Comparison of ENCODE assay signal across 24 cellular contexts in genomic region chr7:158043461-158044155, GRCh38.
DNase-seq lines count a peak whose midpoint lies in the region; ATAC-seq and TF ChIP-seq lines count a peak whose summit lies in the region.
"Had no signal": no experiment of that assay in that cellular context is flagged by ENCODE, and none has a peak within 500 bp of the region (broad histone marks: within the 10 kb centered on the region; RNA-seq: fewer than 3 reads in every experiment).

No MANE protein-coding gene starts in this region.

- DNase-seq in DMS153 (lab: John Stamatoyannopoulos, UW): peak; percentile 17
- DNase-seq in NCI-H1105 treated with DMSO at 0.1 percent for 48 hours (lab: John Stamatoyannopoulos, UW): peak; percentile 38
- DNase-seq in astrocyte of the hippocampus (ENCODE audit: low read depth, low spot score): peak; percentile 27
- DNase-seq in posterior vena cava (ENCODE audit: low spot score): peak; percentile 25
- no peak for DNase-seq in NCI-H82 (lab: John Stamatoyannopoulos, UW)
- DNase-seq in MCF 10A (ENCODE audit: unreplicated experiment): no peak
- DNase-seq in medulla oblongata (ENCODE audit: extremely low spot score): no peak
- DNase-seq: activated CD4-positive, alpha-beta T cell treated with anti-CD3 and anti-CD28 coated beads, Interleukin-2, amount 50 U/mL, for 1 hour; activated CD8-positive, alpha-beta memory T cell treated with anti-CD3 and anti-CD28 coated beads, Interleukin-2, amount 10 ng/mL, durations not matched to agents 7 days and 5 days; activated naive CD4-positive, alpha-beta T cell treated with anti-CD3 and anti-CD28 coated beads for 36 hours; activated T-cell treated with anti-CD3 and anti-CD28 coated beads, Interleukin-2, amount 50 U/mL, for 72 hours; Calu3; esophagus squamous epithelium; gastrocnemius medialis; IMR-90; NCI-H2107; NCI-H524 treated with DMSO at 0.1 percent for 48 hours; stimulated activated CD4-positive, alpha-beta T cell treated with anti-CD3 and anti-CD28 coated beads, Interleukin-1b, Interleukin-23, amount 100 ng/mL, for 48 hours; uterus had no signal

- peaks cover 14% of the 10 kb centered on the region for H3K9me3 Mint-ChIP-seq in MCF 10A (ENCODE audit: unreplicated experiment)

- H3K27ac Mint-ChIP-seq in MCF 10A (ENCODE audit: low read depth, unreplicated experiment): no peak overlapping the region
- H3K27ac Mint-ChIP-seq: activated CD8-positive, alpha-beta memory T cell treated with anti-CD3 and anti-CD28 coated beads, Interleukin-2, amount 10 ng/mL, durations not matched to agents 7 days and 5 days; activated naive CD4-positive, alpha-beta T cell treated with anti-CD3 and anti-CD28 coated beads for 36 hours; activated T-cell treated with anti-CD3 and anti-CD28 coated beads, Interleukin-2, amount 50 U/mL, for 72 hours; endodermal cell; progenitor cell of endocrine pancreas; T-helper 2 cell treated with Interferon-gamma antibody and Interleukin-4, amounts not matched to agents 5 μg/mL and 100 μg/mL, for 36 hours had no signal

- no peak overlapping the region for H3K4me3 Mint-ChIP-seq in MCF 10A (ENCODE audit: unreplicated experiment)
- H3K4me3 Mint-ChIP-seq: activated CD8-positive, alpha-beta memory T cell treated with anti-CD3 and anti-CD28 coated beads, Interleukin-2, amount 10 ng/mL, durations not matched to agents 7 days and 5 days; activated naive CD4-positive, alpha-beta T cell treated with anti-CD3 and anti-CD28 coated beads for 36 hours; activated T-cell treated with anti-CD3 and anti-CD28 coated beads, Interleukin-2, amount 50 U/mL, for 72 hours; endodermal cell; neural crest cell; T-helper 2 cell treated with Interferon-gamma antibody and Interleukin-4, amounts not matched to agents 5 μg/mL and 100 μg/mL, for 36 hours had no signal

- POLR2A ChIA-PET in MCF 10A (lab: Yijun Ruan, JAX): no interaction called here

- CTCF ChIA-PET in MCF 10A (lab: Yijun Ruan, JAX): no interaction called here

- H3K27me3 Mint-ChIP-seq in MCF 10A (ENCODE audit: insufficient read depth, unreplicated experiment): no peaks in the 10 kb centered on the region
- H3K27me3 Mint-ChIP-seq: activated CD8-positive, alpha-beta memory T cell treated with anti-CD3 and anti-CD28 coated beads, Interleukin-2, amount 10 ng/mL, durations not matched to agents 7 days and 5 days; progenitor cell of endocrine pancreas had no signal

- intact Hi-C loops in posterior vena cava (cut with DNase I) (no loop called here), MCF 10A (cut with micrococcal nuclease) (no loop called here)

- no TSS peak for BruUV-seq in MCF 10A (replicated peaks; lab: Mats Ljungman, UMichigan)

- ATAC-seq in GM18873 (IDR thresholded peaks at IDR 0.05; ENCODE audit: low FRiP score, unreplicated experiment): no peak
- ATAC-seq: activated CD8-positive, alpha-beta memory T cell treated with anti-CD3 and anti-CD28 coated beads, Interleukin-2, amount 10 ng/mL, durations not matched to agents 7 days and 5 days; gastrocnemius medialis had no signal

- no peaks in the 10 kb centered on the region for H3K4me1 Mint-ChIP-seq in MCF 10A (ENCODE audit: insufficient read depth, unreplicated experiment)
- H3K4me1 Mint-ChIP-seq: activated CD8-positive, alpha-beta memory T cell treated with anti-CD3 and anti-CD28 coated beads, Interleukin-2, amount 10 ng/mL, durations not matched to agents 7 days and 5 days; endodermal cell had no signal

- TF ChIP-seq CTCF in MCF 10A (IDR thresholded peaks at IDR 0.05; ENCODE audit: unreplicated experiment): no peak

- no peaks in the 10 kb centered on the region for H3K36me3 Mint-ChIP-seq in MCF 10A (ENCODE audit: insufficient read depth, unreplicated experiment)
- H3K36me3 Mint-ChIP-seq: activated CD8-positive, alpha-beta memory T cell treated with anti-CD3 and anti-CD28 coated beads, Interleukin-2, amount 10 ng/mL, durations not matched to agents 7 days and 5 days had no signal

Comparison
In these comparisons a context has a peak if more than half of its experiments do, and no peak if none do; other contexts are left out.
1. DNase-seq: peak in DMS153 (single experiment), NCI-H1105 treated with DMSO at 0.1 percent for 48 hours (single experiment), astrocyte of the hippocampus (single experiment) and posterior vena cava (single experiment); none in NCI-H82 (single experiment), MCF 10A (single experiment) and medulla oblongata (single experiment).